In the genomic region with DNA sequence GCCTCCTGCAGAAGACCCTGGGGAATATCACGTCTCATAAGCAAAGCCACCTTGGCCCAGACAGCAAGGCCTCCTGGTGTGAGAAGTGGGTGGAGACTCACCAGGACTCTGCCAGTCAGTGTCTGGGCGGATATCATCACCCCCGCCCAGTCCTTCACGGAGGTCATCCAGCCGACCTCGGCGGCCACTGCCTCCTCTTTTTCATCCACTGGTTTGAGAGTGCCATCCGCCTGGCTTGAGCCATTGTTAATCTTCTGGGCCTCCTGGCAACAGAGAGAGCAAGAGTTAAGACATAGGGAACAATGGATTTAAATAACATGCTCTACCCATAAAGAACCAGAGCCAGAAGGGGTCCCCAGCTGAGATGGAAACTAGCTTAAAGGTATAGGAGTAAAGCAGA, we compare ENCODE assay signal across 23 cellular contexts.
A peak's percentile ranks its signal among the peaks of the same experiment; 100 is the strongest.
DNase-seq lines count a peak whose midpoint lies in the region; TF ChIP-seq lines count a peak whose summit lies in the region.
"Had no signal": no experiment of that assay in that cellular context is flagged by ENCODE, and none has a peak within 500 bp of the region (broad histone marks: within the 10 kb centered on the region; RNA-seq: fewer than 3 reads in every experiment).

No MANE protein-coding gene starts in this region.

- no peaks in the 10 kb centered on the region for H3K36me3 Mint-ChIP-seq in H9 (ENCODE audit: insufficient read depth in 1 of 3, low read depth in 3 of 3)
- H3K36me3 Mint-ChIP-seq: CD14-positive monocyte; CD8-positive, alpha-beta memory T cell had no signal

- H4K91ac ChIP-seq in mesenchymal stem cell (ENCODE audit: low read length) (peak overlapping the region; percentile 31), H9 (ENCODE audit: insufficient read length, low read depth, low read length) (no peak overlapping the region)

- H3K79me1 ChIP-seq in mesenchymal stem cell (replicated peaks; ENCODE audit: low read length, poor library complexity, severe bottlenecking), result peaks cover 10% of the 10 kb centered on the region
- no peaks in the 10 kb centered on the region for H3K79me1 ChIP-seq in H9 (ENCODE audit: insufficient read depth, low read depth, low read length, poor library complexity, severe bottlenecking)

- H2AK5ac ChIP-seq in mesenchymal stem cell (ENCODE audit: low read length, severe bottlenecking) (no peak overlapping the region), H9 (ENCODE audit: insufficient read length, low read length) (no peak overlapping the region)

- H3K56ac ChIP-seq in H9 (ENCODE audit: insufficient read length, low read depth, low read length), result no peak overlapping the region

- no peak overlapping the region for H2BK20ac ChIP-seq in H9 (ENCODE audit: low read depth, low read length, poor library complexity, severe bottlenecking)

- TF ChIP-seq POLR2A in adrenal gland (IDR thresholded peaks at IDR 0.05), result no peak

- H3K36me3 ChIP-seq in HEK293 (ENCODE audit: control insufficient read depth in 2 of 2, insufficient read depth in 1 of 2, low read length in 2 of 2), result no peaks in the 10 kb centered on the region
- no peaks in the 10 kb centered on the region for H3K36me3 ChIP-seq in mesenchymal stem cell (ENCODE audit: control insufficient read depth in 1 of 2, insufficient read depth in 2 of 2, low read depth in 1 of 2, low read length in 2 of 2)
- no peaks in the 10 kb centered on the region for H3K36me3 ChIP-seq in adrenal gland (replicated peaks in 1 of 2)
- H3K36me3 ChIP-seq: BE2C, HAP-1 had no signal

- 84% methylated on average over 7 of the region's 8 CpGs for WGBS in mesenchymal stem cell
- 75 to 91% (median 83%) methylated on average over 7 to 8 of the region's 8 CpGs for WGBS in adrenal gland, 4 donors
- no CpG with 5 or more reads among the region's 8 CpGs for WGBS in H9 (ENCODE audit: extremely low coverage, insufficient read length, low lambda C conversion rate)

- no peak overlapping the region for H3T11ph ChIP-seq in H9 (ENCODE audit: low read length)

- no peak overlapping the region for H3K27ac ChIP-seq in HEK293 (ENCODE audit: extremely low read depth, low read depth, low read length)
- no peak overlapping the region for H3K27ac ChIP-seq in mesenchymal stem cell (ENCODE audit: low read length, poor library complexity, severe bottlenecking)
- no peak overlapping the region for H3K27ac ChIP-seq in adrenal gland
- no peak overlapping the region for H3K27ac ChIP-seq in H9 (ENCODE audit: insufficient read length, low read depth, low read length)
- H3K27ac ChIP-seq: BLaER1 treated with 17β-estradiol and CSF1 and Interleukin-3, amounts not matched to agents 10 nM and 100 nM; GM23248 had no signal

- TF ChIP-seq CTCF in HEK293 (tag by site-specific recombination; IDR thresholded peaks at IDR 0.05) (no peak), adrenal gland (IDR thresholded peaks at IDR 0.05) (no peak), H9 (conservative IDR thresholded peaks at IDR 0.05) (no peak)

- H3K18ac ChIP-seq in mesenchymal stem cell (ENCODE audit: low read depth in 1 of 2, low read length in 2 of 2) (peak overlapping the region in 1 of 2 experiments; percentile 19), H9 (ENCODE audit: insufficient read length, low read depth, low read length) (no peak overlapping the region)

- H3K4me2 ChIP-seq in mesenchymal stem cell (ENCODE audit: low read length, poor library complexity, severe bottlenecking), result no peak overlapping the region
- no peak overlapping the region for H3K4me2 ChIP-seq in H9 (ENCODE audit: insufficient read depth, insufficient read length, low read length)
- H3K4me2 ChIP-seq: A549 had no signal

- peaks cover 1% of the 10 kb centered on the region; the same call in 1 of the 2 replicates for H3K27me3 Mint-ChIP-seq in H9 (ENCODE audit: low read depth)

- CTCF ChIA-PET in HEK293 (lab: Yijun Ruan, JAX), result interaction anchor here (1.5 kb wide), 1 partner anchor 230 kb away, joined by 3 read pairs; no protein-coding TSS in a partner anchor

- no peak overlapping the region for H4K8ac ChIP-seq in mesenchymal stem cell (ENCODE audit: low read length)
- no peak overlapping the region for H4K8ac ChIP-seq in H9 (replicated peaks; ENCODE audit: insufficient read length, low read depth, low read length)

- H3K23ac ChIP-seq in mesenchymal stem cell (ENCODE audit: low read length in 2 of 2), result no peak overlapping the region
- no peak overlapping the region for H3K23ac ChIP-seq in H9 (ENCODE audit: insufficient read length, low read depth, low read length)

- H3K4ac ChIP-seq in mesenchymal stem cell (ENCODE audit: low read depth in 1 of 2, low read length in 2 of 2), result no peak overlapping the region
- no peak overlapping the region for H3K4ac ChIP-seq in H9 (ENCODE audit: low read depth, low read length)

- H2BK120ac ChIP-seq in mesenchymal stem cell (ENCODE audit: low read depth, low read length) (no peak overlapping the region), H9 (ENCODE audit: low read depth, low read length, poor library complexity, severe bottlenecking) (no peak overlapping the region)

- H2BK12ac ChIP-seq in mesenchymal stem cell (ENCODE audit: low read length in 2 of 2) (no peak overlapping the region), H9 (ENCODE audit: insufficient read length, low read depth, low read length) (no peak overlapping the region)

- H2AFZ ChIP-seq in mesenchymal stem cell (ENCODE audit: low read depth, low read length) (no peak overlapping the region), H9 (ENCODE audit: low read length) (no peak overlapping the region)
- H2AFZ ChIP-seq: GM23248 had no signal

- POLR2A ChIA-PET in HEK293 (lab: Yijun Ruan, JAX), result no interaction called here

- H3K4me3 Mint-ChIP-seq in H9, result no peak overlapping the region
- H3K4me3 Mint-ChIP-seq: CD14-positive monocyte; CD4-positive, alpha-beta T cell; CD8-positive, alpha-beta memory T cell had no signal

- no peaks in the 10 kb centered on the region for H3K79me2 ChIP-seq in H9 (ENCODE audit: insufficient read depth, low read length)

- H3K9me3 ChIP-seq in HEK293 (ENCODE audit: control insufficient read depth, insufficient read depth, low read depth, low read length), result no peaks in the 10 kb centered on the region
- no peaks in the 10 kb centered on the region for H3K9me3 ChIP-seq in mesenchymal stem cell (ENCODE audit: control insufficient read depth, low read length)
- H3K9me3 ChIP-seq in adrenal gland (replicated peaks in 1 of 3), result no peaks in the 10 kb centered on the region
- no peaks in the 10 kb centered on the region for H3K9me3 ChIP-seq in H9 (ENCODE audit: control insufficient read depth, low read depth, low read length)
- H3K9me3 ChIP-seq: A549; BE2C; BLaER1 treated with 17β-estradiol and CSF1 and Interleukin-3, amounts not matched to agents 10 nM and 100 nM; HAP-1 had no signal

- H3K4me3 ChIP-seq in HEK293 (ENCODE audit: low read depth, low read length), result no peak overlapping the region
- no peak overlapping the region for H3K4me3 ChIP-seq in mesenchymal stem cell (ENCODE audit: insufficient read depth in 1 of 2, low read depth in 1 of 2, low read length in 2 of 2)
- no peak overlapping the region for H3K4me3 ChIP-seq in adrenal gland
- H3K4me3 ChIP-seq: A549; BLaER1 treated with 17β-estradiol and CSF1 and Interleukin-3, amounts not matched to agents 10 nM and 100 nM; GM12878; GM23248; HAP-1 had no signal

- H3K9ac ChIP-seq in mesenchymal stem cell (ENCODE audit: low read length) (no peak overlapping the region), H9 (ENCODE audit: extremely low read depth, insufficient read length, low read length) (no peak overlapping the region)
- H3K9ac ChIP-seq: BLaER1 treated with 17β-estradiol and CSF1 and Interleukin-3, amounts not matched to agents 10 nM and 100 nM; GM23248 had no signal

- H3K9me3 Mint-ChIP-seq in H9, result no peaks in the 10 kb centered on the region
- H3K9me3 Mint-ChIP-seq: CD4-positive, alpha-beta T cell; CD8-positive, alpha-beta memory T cell had no signal

- H2BK15ac ChIP-seq in mesenchymal stem cell (ENCODE audit: low read depth, poor library complexity, severe bottlenecking) (no peak overlapping the region), H9 (ENCODE audit: low read depth, low read length) (no peak overlapping the region)

- H2BK5ac ChIP-seq in mesenchymal stem cell (ENCODE audit: low read depth, low read length, poor library complexity, severe bottlenecking) (no peak overlapping the region), H9 (ENCODE audit: insufficient read length, low read length) (no peak overlapping the region)

- no peak overlapping the region for H4K5ac ChIP-seq in H9 (ENCODE audit: insufficient read length, low read depth, low read length)

- H3K27ac Mint-ChIP-seq in H9, result peak overlapping the region in 1 of 3 experiments; percentile 7; a peak in 1 of 7 replicates
- H3K27ac Mint-ChIP-seq: CD4-positive, alpha-beta T cell; CD8-positive, alpha-beta memory T cell had no signal

- DNase-seq in NCI-H345 (lab: John Stamatoyannopoulos, UW) (peak; percentile 37), NCI-H345 treated with DMSO at 0.1 percent for 48 hours (lab: John Stamatoyannopoulos, UW; ENCODE audit: unreplicated experiment) (no peak), mesenchymal stem cell (no peak), adrenal gland (no peak), H9 (no peak)
- no peak for DNase-seq in activated CD8-positive, alpha-beta memory T cell treated with anti-CD3 and anti-CD28 coated beads, Interleukin-2, amount 50 U/mL, for 4 hours
- DNase-seq: 8988T; ACHN; AML-193; BE2C; CD4-positive, alpha-beta T cell; CD8-positive, alpha-beta memory T cell; DMS 273 treated with DMSO at 0.1 percent for 48 hours; DMS79; EL; GDM1; GM23248 had no signal

- H3K14ac ChIP-seq in mesenchymal stem cell (ENCODE audit: low read length in 2 of 2) (no peak overlapping the region), H9 (ENCODE audit: insufficient read depth, low read length) (no peak overlapping the region)

- peaks cover 4% of the 10 kb centered on the region for H3K4me1 ChIP-seq in HEK293 (ENCODE audit: control insufficient read depth, insufficient read depth, low read length)
- H3K4me1 ChIP-seq in mesenchymal stem cell (ENCODE audit: control insufficient read depth, insufficient read depth, low read depth, low read length), result peaks cover 16% of the 10 kb centered on the region
- no peaks in the 10 kb centered on the region for H3K4me1 ChIP-seq in adrenal gland (replicated peaks in 1 of 2)
- H3K4me1 ChIP-seq in H9 (ENCODE audit: insufficient read depth, low read length), result peaks cover 2% of the 10 kb centered on the region; the same call in 1 of the 2 replicates
- H3K4me1 ChIP-seq: HAP-1 had no signal

- no peaks in the 10 kb centered on the region for H3K27me3 ChIP-seq in mesenchymal stem cell (ENCODE audit: control insufficient read depth in 1 of 2, insufficient read depth in 1 of 2, low read length in 2 of 2)
- H3K27me3 ChIP-seq in adrenal gland, result no peaks in the 10 kb centered on the region
- H3K27me3 ChIP-seq in H9 (ENCODE audit: insufficient read depth, low read length), result no peaks in the 10 kb centered on the region
- H3K27me3 ChIP-seq: BE2C; BLaER1 treated with 17β-estradiol and CSF1 and Interleukin-3, amounts not matched to agents 10 nM and 100 nM had no signal

- no peaks in the 10 kb centered on the region for H4K20me1 ChIP-seq in H9 (ENCODE audit: control insufficient read depth, insufficient read depth, insufficient read length)

- H3K4me1 Mint-ChIP-seq in H9, result peaks cover 21 to 31% of the 10 kb centered on the region in 2 experiments
- H3K4me1 Mint-ChIP-seq: CD14-positive monocyte had no signal

- intact Hi-C loops in adrenal gland (cut with DNase I), result no loop called here

- H3K23me2 ChIP-seq in H9 (ENCODE audit: insufficient read length, low read depth, low read length, poor library complexity, severe bottlenecking), result no peaks in the 10 kb centered on the region
